ENCODE assay signal across 18 cellular contexts in genomic region chr14:72777636-72778035, GRCh38.
A peak's percentile ranks its signal among the peaks of the same experiment; 100 is the strongest.
DNase-seq lines count a peak whose midpoint lies in the region; ATAC-seq and TF ChIP-seq lines count a peak whose summit lies in the region.
"Had no signal": no experiment of that assay in that cellular context is flagged by ENCODE, and none has a peak within 500 bp of the region (broad histone marks: within the 10 kb centered on the region; RNA-seq: fewer than 3 reads in every experiment).

No MANE protein-coding gene starts in this region.

- TF ChIP-seq CTCF in Caco-2 (IDR thresholded peaks at IDR 0.05; ENCODE audit: insufficient read depth in 1 of 2, low read depth in 1 of 2, low read length in 1 of 2, severe bottlenecking in 1 of 2, unreplicated experiment in 1 of 2) (no peak), OCI-LY3 (IDR thresholded peaks at IDR 0.05; ENCODE audit: low read depth, low read length) (no peak), hepatocyte (IDR thresholded peaks at IDR 0.05; ENCODE audit: poor library complexity) (no peak), gastrocnemius medialis (IDR thresholded peaks at IDR 0.05 in 4 of 5, conservative IDR thresholded peaks at IDR 0.05 in 1 of 5) (no peak), osteoblast (IDR thresholded peaks at IDR 0.05; ENCODE audit: extremely low read depth, low read depth, low read length) (no peak)

- no peaks in the 10 kb centered on the region for H3K36me3 Mint-ChIP-seq in Caco-2 (ENCODE audit: insufficient read depth, unreplicated experiment)
- H3K36me3 Mint-ChIP-seq: CD4-positive, CD25-positive, alpha-beta regulatory T cell had no signal

- H3K27me3 ChIP-seq in Caco-2 (replicated peaks; ENCODE audit: control insufficient read depth, insufficient read depth, low read length), result no peaks in the 10 kb centered on the region
- no peaks in the 10 kb centered on the region for H3K27me3 ChIP-seq in OCI-LY3 (ENCODE audit: low read depth, low read length)
- H3K27me3 ChIP-seq in hepatocyte, result no peaks in the 10 kb centered on the region
- H3K27me3 ChIP-seq in gastrocnemius medialis, result no peaks in the 10 kb centered on the region
- no peaks in the 10 kb centered on the region for H3K27me3 ChIP-seq in osteoblast (ENCODE audit: insufficient read depth, low read length)
- H3K27me3 ChIP-seq: BE2C had no signal

- no peaks in the 10 kb centered on the region for H3K9me2 ChIP-seq in hepatocyte (replicated peaks; ENCODE audit: insufficient read depth)

- H2AFZ ChIP-seq in OCI-LY3 (ENCODE audit: low read depth, low read length), result no peak overlapping the region
- H2AFZ ChIP-seq in hepatocyte, result no peak overlapping the region
- H2AFZ ChIP-seq in osteoblast (ENCODE audit: low read length), result no peak overlapping the region

- BruUV-seq in Caco-2 (replicated peaks; lab: Mats Ljungman, UMichigan), result no TSS peak

- H3K4me3 Mint-ChIP-seq in Caco-2 (ENCODE audit: unreplicated experiment), result peak overlapping the region; percentile 51
- H3K4me3 Mint-ChIP-seq: CD4-positive, CD25-positive, alpha-beta regulatory T cell; GM23338 had no signal

- 100% methylated on average over 2 of the region's 2 CpGs for WGBS in hepatocyte (ENCODE audit: low lambda C conversion rate, missing lambda C conversion rate)

- H3K27me3 Mint-ChIP-seq in Caco-2 (ENCODE audit: insufficient read depth, unreplicated experiment), result no peaks in the 10 kb centered on the region

- no peak for DNase-seq in Caco-2
- no peak for DNase-seq in hepatocyte (ENCODE audit: low spot score)
- DNase-seq in gastrocnemius medialis, result no peak
- no peak for DNase-seq in retina
- no peak for DNase-seq in osteoblast (ENCODE audit: insufficient read length, low spot score, missing footprints)
- DNase-seq: ACHN; BE2C; C1 segment of cervical spinal cord; CD4-positive, CD25-positive, alpha-beta regulatory T cell; CD8-positive, alpha-beta memory T cell; COR-L47; GDM1; HCEC 1CT; IMR-90 had no signal

- H3K36me3 ChIP-seq in Caco-2 (ENCODE audit: control insufficient read depth, insufficient read depth, low read length) (no peaks in the 10 kb centered on the region), OCI-LY3 (replicated peaks; ENCODE audit: low read depth, low read length) (peaks cover 23% of the 10 kb centered on the region), hepatocyte (replicated peaks; ENCODE audit: insufficient read depth, low read depth) (no peaks in the 10 kb centered on the region), gastrocnemius medialis (no peaks in the 10 kb centered on the region), osteoblast (ENCODE audit: insufficient read depth, low read length) (no peaks in the 10 kb centered on the region)
- H3K36me3 ChIP-seq: BE2C had no signal

- no peak overlapping the region for H3K9ac ChIP-seq in OCI-LY3 (ENCODE audit: low read length)

- ATAC-seq in gastrocnemius medialis, result no peak
- ATAC-seq in GM21737 (IDR thresholded peaks at IDR 0.05; ENCODE audit: unreplicated experiment), result no peak
- ATAC-seq: GM23338 had no signal

- POLR2A ChIA-PET in Caco-2 (lab: Charles Lee), result no interaction called here

- H3K4me3 ChIP-seq in Caco-2 (ENCODE audit: low read depth, low read length) (no peak overlapping the region), OCI-LY3 (ENCODE audit: low read length) (peak overlapping the region; percentile 63; the same call in 1 of the 2 replicates), hepatocyte (no peak overlapping the region), gastrocnemius medialis (no peak overlapping the region), osteoblast (ENCODE audit: insufficient read depth, low read length) (no peak overlapping the region)
- H3K4me3 ChIP-seq: GM23338 had no signal

- peaks cover 34% of the 10 kb centered on the region for H3K4me1 Mint-ChIP-seq in Caco-2 (ENCODE audit: low read depth, unreplicated experiment)

- H3K4me2 ChIP-seq in OCI-LY3 (ENCODE audit: low read length), result peak overlapping the region; percentile 82; the same call in 1 of the 2 replicates
- H3K4me2 ChIP-seq in hepatocyte, result no peak overlapping the region
- H3K4me2 ChIP-seq in osteoblast (ENCODE audit: insufficient read depth, low read length), result no peak overlapping the region
- H3K4me2 ChIP-seq: GM23338 had no signal

- TF ChIP-seq POLR2A in gastrocnemius medialis (IDR thresholded peaks at IDR 0.05), result no peak

- peaks cover 48% of the 10 kb centered on the region for H3K4me1 ChIP-seq in Caco-2
- peaks cover 78% of the 10 kb centered on the region for H3K4me1 ChIP-seq in OCI-LY3 (ENCODE audit: low read length)
- peaks cover 19% of the 10 kb centered on the region for H3K4me1 ChIP-seq in hepatocyte (ENCODE audit: insufficient read depth)
- peaks cover 72 to 78% of the 10 kb centered on the region in 2 donors for H3K4me1 ChIP-seq in gastrocnemius medialis
- peaks cover 22% of the 10 kb centered on the region for H3K4me1 ChIP-seq in osteoblast (ENCODE audit: insufficient read depth, low read length)

- H3K9me3 ChIP-seq in Caco-2, result peaks cover 13% of the 10 kb centered on the region
- H3K9me3 ChIP-seq in OCI-LY3 (ENCODE audit: insufficient read depth, low read length), result peaks cover 5% of the 10 kb centered on the region; the same call in 1 of the 2 replicates
- H3K9me3 ChIP-seq in hepatocyte (ENCODE audit: low read depth), result no peaks in the 10 kb centered on the region
- H3K9me3 ChIP-seq in gastrocnemius medialis, result no peaks in the 10 kb centered on the region
- H3K9me3 ChIP-seq in osteoblast (ENCODE audit: low read depth, low read length), result no peaks in the 10 kb centered on the region

- H3K27ac ChIP-seq in OCI-LY3 (ENCODE audit: low read length), result peak overlapping the region; percentile 93
- peak overlapping the region; percentile 58 for H3K27ac ChIP-seq in hepatocyte
- H3K27ac ChIP-seq in gastrocnemius medialis, result peak overlapping the region in 3 of 4 donors; percentile 12 to 28 (median 19)
- H3K27ac ChIP-seq in osteoblast (ENCODE audit: low read depth, low read length), result no peak overlapping the region
- H3K27ac ChIP-seq: HL-60 had no signal

- in situ Hi-C loops in gastrocnemius medialis (cut with MboI; ENCODE audit: low sequenced_read_pairs in 4 of 4), result no loop called here

- H3K9me3 Mint-ChIP-seq in Caco-2 (ENCODE audit: unreplicated experiment), result peaks cover 24% of the 10 kb centered on the region
- H3K9me3 Mint-ChIP-seq: CD8-positive, alpha-beta memory T cell had no signal

- peak overlapping the region; percentile 80 for H3K27ac Mint-ChIP-seq in Caco-2 (ENCODE audit: unreplicated experiment)
- H3K27ac Mint-ChIP-seq: CD8-positive, alpha-beta memory T cell; GM23338 had no signal

- H4K20me1 ChIP-seq in OCI-LY3 (ENCODE audit: insufficient read depth, low read length) (no peaks in the 10 kb centered on the region), hepatocyte (ENCODE audit: insufficient read depth, poor library complexity, severe bottlenecking) (no peaks in the 10 kb centered on the region), osteoblast (ENCODE audit: insufficient read depth, low read length) (no peaks in the 10 kb centered on the region)

- intact Hi-C loops in Caco-2 (cut with micrococcal nuclease; ENCODE audit: unreplicated experiment) (no loop called here), gastrocnemius medialis (cut with DNase I; ENCODE audit: low total_unique reads) (no loop called here)

- CTCF ChIA-PET in Caco-2 (lab: Charles Lee), result no interaction called here

- H3K79me2 ChIP-seq in OCI-LY3 (ENCODE audit: low read length), result peaks cover 41% of the 10 kb centered on the region
- no peaks in the 10 kb centered on the region for H3K79me2 ChIP-seq in hepatocyte
- no peaks in the 10 kb centered on the region for H3K79me2 ChIP-seq in osteoblast (ENCODE audit: insufficient read depth, low read length)
